26 cellular contexts compared by ENCODE assay signal in the genomic region with DNA sequence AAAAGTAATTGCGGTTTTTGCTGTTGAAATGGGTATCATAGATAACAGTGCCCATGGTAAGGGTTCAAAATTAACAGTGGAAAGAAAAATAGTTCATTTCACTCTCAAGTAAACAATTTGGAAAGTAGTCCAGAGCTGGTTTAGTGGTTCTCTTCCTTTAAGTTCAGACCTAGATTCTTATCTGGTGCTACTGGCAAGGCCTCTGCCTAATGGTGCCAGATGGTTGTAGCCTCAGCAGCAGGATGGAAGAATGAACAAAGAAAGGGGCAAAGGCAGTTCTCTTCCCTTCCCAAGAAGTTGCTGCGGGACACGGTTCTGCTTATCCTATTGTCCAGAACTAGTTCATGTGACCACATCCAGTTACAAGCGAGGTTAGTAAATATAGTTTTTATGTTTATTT.
"Had no signal": no experiment of that assay in that cellular context is flagged by ENCODE, and none has a peak within 500 bp of the region (broad histone marks: within the 10 kb centered on the region; RNA-seq: fewer than 3 reads in every experiment).

No MANE protein-coding gene starts in this region.

- ATAC-seq: left colon; left lung; lower lobe of right lung; mucosa of descending colon; naive thymus-derived CD4-positive, alpha-beta T cell; natural killer cell treated with Interleukin-12 subunit alpha and Interleukin-12 subunit beta and Interleukin-15 and Interleukin-18, amount 100 ng/mL, for 72 hours; sciatic nerve; stimulated activated effector memory CD8-positive, alpha-beta T cell treated with anti-CD3 and anti-CD28 coated beads, Interleukin-12 subunit alpha, Interleukin-12 subunit beta, amount 100 ng/mL, for 72 hours; upper lobe of right lung had no signal

- H3K9me3 ChIP-seq: left lung, lower lobe of right lung, mucosa of descending colon, ovary, right atrium auricular region, spleen, suprapubic skin, thoracic aorta, tibial artery, upper lobe of right lung had no signal

- H3K27me3 ChIP-seq: left lung, ovary, right atrium auricular region, spleen, suprapubic skin, tibial artery, upper lobe of right lung had no signal

- H3K36me3 ChIP-seq: left lung, lower lobe of right lung, ovary, right atrium auricular region, spleen, suprapubic skin, thoracic aorta, upper lobe of right lung had no signal

- H3K4me3 ChIP-seq: left lung, lower lobe of right lung, mucosa of descending colon, ovary, right atrium auricular region, spleen, suprapubic skin, thoracic aorta, tibial artery, upper lobe of right lung had no signal

- H3K4me1 ChIP-seq: left lung, lower lobe of right lung, right atrium auricular region, spleen, suprapubic skin, tibial artery, upper lobe of right lung had no signal

- H3K27ac ChIP-seq: left lung, lower lobe of right lung, ovary, right atrium auricular region, spleen, suprapubic skin, thoracic aorta, tibial artery, upper lobe of right lung had no signal

- FAIRE-seq: islet of Langerhans, kidney, small intestine had no signal

- DNase-seq: hypothalamus; immature natural killer cell; kidney; left colon; left lung; lower lobe of right lung; mammary epithelial cell; mesenchymal stem cell; midbrain; mucosa of descending colon; naive thymus-derived CD4-positive, alpha-beta T cell; ovary; small intestine; spleen; stimulated activated CD4-positive, alpha-beta T cell treated with anti-CD3 and anti-CD28 coated beads, Interleukin-4, amount 100 ng/mL, for 24 hours; stimulated activated naive CD4-positive, alpha-beta T cell; tibial artery; trophoblast cell; upper lobe of right lung had no signal
